16 cellular contexts compared by ENCODE assay signal in genomic region chr1:246338098-246338497, GRCh38.
"Had no signal": no experiment of that assay in that cellular context is flagged by ENCODE, and none has a peak within 500 bp of the region (broad histone marks: within the 10 kb centered on the region; RNA-seq: fewer than 3 reads in every experiment).

No MANE protein-coding gene starts in this region.

- H3K27me3 Mint-ChIP-seq: dendritic cell treated with granulocyte-macrophage colony-stimulating factor and Interleukin-4, amounts not matched to agents 40 ng/mL and 50 ng/mL, for 4 days; memory B cell; progenitor cell of endocrine pancreas had no signal

- H3K27ac Mint-ChIP-seq: dendritic cell treated with granulocyte-macrophage colony-stimulating factor and Interleukin-4, amounts not matched to agents 40 ng/mL and 50 ng/mL, for 4 days; immature natural killer cell; memory B cell; mesothelial cell of epicardium; nephron; progenitor cell of endocrine pancreas had no signal

- ATAC-seq: foreskin keratinocyte, left lung, lower lobe of right lung, pancreas, right cardiac atrium had no signal

- H3K4me3 ChIP-seq: left lung, lower lobe of right lung, pancreas had no signal

- H3K27ac ChIP-seq: foreskin keratinocyte, left lung, lower lobe of right lung, pancreas had no signal

- H3K4me1 Mint-ChIP-seq: nephron had no signal

- DNase-seq: foreskin keratinocyte; immature natural killer cell; left lung; lower lobe of right lung; occipital lobe; pancreas; right cardiac atrium; small intestine; stimulated activated CD4-positive, alpha-beta T cell treated with anti-CD3 and anti-CD28 coated beads, Interleukin-12 subunit alpha, Interleukin-12 subunit beta, amount 100 ng/mL, for 4 hours; stimulated activated naive CD4-positive, alpha-beta T cell treated with Interleukin-2 at 50 U/mL for 16 hours; trophoblast cell had no signal

- H3K9me3 ChIP-seq: left lung, lower lobe of right lung, pancreas had no signal

- H3K4me1 ChIP-seq: foreskin keratinocyte, left lung, lower lobe of right lung, pancreas had no signal

- H3K4me3 Mint-ChIP-seq: dendritic cell treated with granulocyte-macrophage colony-stimulating factor and Interleukin-4, amounts not matched to agents 40 ng/mL and 50 ng/mL, for 4 days; immature natural killer cell; memory B cell; mesothelial cell of epicardium; nephron had no signal

- H3K36me3 Mint-ChIP-seq: mesothelial cell of epicardium had no signal

- H3K36me3 ChIP-seq: left lung, lower lobe of right lung, pancreas had no signal

- H3K27me3 ChIP-seq: foreskin keratinocyte, left lung, pancreas had no signal

- H3K9me3 Mint-ChIP-seq: dendritic cell treated with granulocyte-macrophage colony-stimulating factor and Interleukin-4, amounts not matched to agents 40 ng/mL and 50 ng/mL, for 4 days; immature natural killer cell; memory B cell; mesothelial cell of epicardium; nephron had no signal
